Comparison of ENCODE assay signal across 20 cellular contexts in the genomic region with DNA sequence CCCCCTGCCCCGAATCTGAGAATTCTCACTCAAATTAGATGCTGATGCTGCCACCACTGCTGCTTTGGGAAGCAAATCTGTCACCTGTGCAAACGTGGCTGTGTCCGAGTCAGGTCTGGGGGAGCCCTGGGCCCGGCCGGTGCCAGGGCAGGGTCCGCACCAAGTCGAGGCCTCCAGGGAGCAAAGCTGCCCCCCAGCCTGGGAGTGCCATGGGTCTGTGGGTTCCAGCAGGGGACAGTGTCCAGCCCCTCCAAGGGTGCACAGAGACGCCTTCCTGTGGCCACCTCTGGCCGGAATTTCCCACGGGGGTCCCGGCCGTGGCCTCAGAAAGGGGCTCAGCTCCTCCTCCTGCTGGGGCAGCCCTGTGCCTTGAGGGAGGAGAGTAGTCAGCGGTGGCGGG. TPM values are rescaled to one million over a fixed set of nuclear protein-coding genes. Genes with fewer than 3 reads are reported as not detected.
A peak's percentile ranks its signal among the peaks of the same experiment; 100 is the strongest.
DNase-seq lines count a peak whose midpoint lies in the region; ATAC-seq and TF ChIP-seq lines count a peak whose summit lies in the region.
"Had no signal": no experiment of that assay in that cellular context is flagged by ENCODE, and none has a peak within 500 bp of the region (broad histone marks: within the 10 kb centered on the region; RNA-seq: fewer than 3 reads in every experiment).

No MANE protein-coding gene starts in this region.

- CTCF ChIA-PET in activated naive CD4-positive, alpha-beta T cell treated with anti-CD3 and anti-CD28 coated beads for 36 hours (lab: Charles Lee): no interaction called here

- TF ChIP-seq POLR2A in vagina (IDR thresholded peaks at IDR 0.05): no peak

- H3K79me2 ChIP-seq in KMS-11 (ENCODE audit: insufficient read depth, low read depth) (no peaks in the 10 kb centered on the region), GM23248 (ENCODE audit: insufficient read depth) (no peaks in the 10 kb centered on the region)

- H3K4me2 ChIP-seq in KMS-11 (peak overlapping the region; percentile 17; the same call in 1 of the 2 replicates), GM23248 (ENCODE audit: unreplicated experiment) (no peak overlapping the region)

- DNase-seq in activated naive CD4-positive, alpha-beta T cell treated with anti-CD3 and anti-CD28 coated beads for 36 hours: no peak
- no peak for DNase-seq in activated naive CD4-positive, alpha-beta T cell treated with Interleukin-2 at 50 U/mL for 16 hours
- DNase-seq in vagina (ENCODE audit: extremely low spot score in 2 of 2) (no peak), sciatic nerve (ENCODE audit: low spot score) (no peak), GM23248 (no peak)
- DNase-seq: DMS79 treated with DMSO at 0.1 percent for 48 hours, KG1, NCI-H1417, NCI-H187, NCI-H2227 treated with DMSO at 0.1 percent for 48 hours, NCI-H524 treated with DMSO at 0.1 percent for 48 hours, PC-3, RPMI8226, SIG-M5 had no signal

- no peak for ATAC-seq in sciatic nerve
- ATAC-seq: PC-3 had no signal

- no peak overlapping the region for H3K27ac Mint-ChIP-seq in activated naive CD4-positive, alpha-beta T cell treated with anti-CD3 and anti-CD28 coated beads for 36 hours

- 64 to 69% methylated on average over 13 to 14 of the region's 14 CpGs for WGBS in GM23248 (ENCODE audit: low coverage in 1 of 2, low lambda C conversion rate in 2 of 2, missing lambda C conversion rate in 2 of 2), 2 experiments

- H2AFZ ChIP-seq in KMS-11 (ENCODE audit: low read depth): no peak overlapping the region
- no peak overlapping the region for H2AFZ ChIP-seq in GM23248

- no peaks in the 10 kb centered on the region for H4K20me1 ChIP-seq in KMS-11 (ENCODE audit: insufficient read depth)
- no peaks in the 10 kb centered on the region for H4K20me1 ChIP-seq in GM23248 (ENCODE audit: insufficient read depth)

- H3K27ac ChIP-seq in KMS-11 (0 out of 2 replicates have a peak overlapping the region, but pooled peaks have one; percentile 9), mucosa of rectum (ENCODE audit: low read depth in 2 of 2, low read length in 2 of 2) (peak overlapping the region; percentile 9 to 98), vagina (peak overlapping the region; percentile 76), GM23248 (no peak overlapping the region)
- H3K27ac ChIP-seq: C4-2B had no signal

- no peaks in the 10 kb centered on the region for H3F3A ChIP-seq in GM23248 (ENCODE audit: insufficient read depth)

- no peaks in the 10 kb centered on the region for H3K9me2 ChIP-seq in GM23248 (ENCODE audit: insufficient read depth)

- H3K9me3 ChIP-seq in mucosa of rectum (ENCODE audit: control insufficient read depth in 2 of 2, low read length in 2 of 2) (no peaks in the 10 kb centered on the region), vagina (no peaks in the 10 kb centered on the region), GM23248 (ENCODE audit: low read depth) (no peaks in the 10 kb centered on the region)

- no peaks in the 10 kb centered on the region for H3K27me3 Mint-ChIP-seq in activated naive CD4-positive, alpha-beta T cell treated with anti-CD3 and anti-CD28 coated beads for 36 hours (ENCODE audit: low read depth)

- in situ Hi-C loops in GM23248 (cut with MboI): no loop called here

- H3K9me3 Mint-ChIP-seq in activated naive CD4-positive, alpha-beta T cell treated with anti-CD3 and anti-CD28 coated beads for 36 hours: no peaks in the 10 kb centered on the region

- H3K36me3 ChIP-seq in KMS-11 (ENCODE audit: insufficient read depth) (no peaks in the 10 kb centered on the region), mucosa of rectum (ENCODE audit: control insufficient read depth in 2 of 2, insufficient read depth in 2 of 2, low read length in 2 of 2) (no peaks in the 10 kb centered on the region), vagina (no peaks in the 10 kb centered on the region), GM23248 (ENCODE audit: low read depth) (no peaks in the 10 kb centered on the region)

- no peaks in the 10 kb centered on the region for H3K36me3 Mint-ChIP-seq in activated naive CD4-positive, alpha-beta T cell treated with anti-CD3 and anti-CD28 coated beads for 36 hours (ENCODE audit: low read depth)

- TF ChIP-seq CTCF in KMS-11 (conservative IDR thresholded peaks at IDR 0.05; ENCODE audit: low read depth, low read length) (no peak), vagina (IDR thresholded peaks at IDR 0.05) (no peak)

- no peak overlapping the region for H3K9ac ChIP-seq in KMS-11
- no peak overlapping the region for H3K9ac ChIP-seq in mucosa of rectum (ENCODE audit: low read depth in 1 of 2, low read length in 2 of 2)
- H3K9ac ChIP-seq in GM23248: no peak overlapping the region

- H3K4me1 Mint-ChIP-seq in activated naive CD4-positive, alpha-beta T cell treated with anti-CD3 and anti-CD28 coated beads for 36 hours (ENCODE audit: low read depth): peaks cover 20% of the 10 kb centered on the region

- peak overlapping the region; percentile 36 for H3K4me3 Mint-ChIP-seq in activated naive CD4-positive, alpha-beta T cell treated with anti-CD3 and anti-CD28 coated beads for 36 hours

- peaks cover 51% of the 10 kb centered on the region for H3K27me3 ChIP-seq in KMS-11 (ENCODE audit: insufficient read depth, low read depth)
- no peaks in the 10 kb centered on the region for H3K27me3 ChIP-seq in mucosa of rectum (ENCODE audit: control insufficient read depth in 2 of 2, insufficient read depth in 2 of 2, low read length in 2 of 2)
- H3K27me3 ChIP-seq in vagina: no peaks in the 10 kb centered on the region
- no peaks in the 10 kb centered on the region for H3K27me3 ChIP-seq in GM23248 (replicated peaks; ENCODE audit: insufficient read depth)

- intact Hi-C loops in activated naive CD4-positive, alpha-beta T cell treated with anti-CD3 and anti-CD28 coated beads for 36 hours (cut with micrococcal nuclease): no loop called here
- intact Hi-C loops in vagina (cut with DNase I): no loop called here
- intact Hi-C loops in sciatic nerve (cut with DNase I): no loop called here

- H3K4me3 ChIP-seq in KMS-11 (IDR thresholded peaks at IDR 0.05; ENCODE audit: insufficient read depth, low read depth, low read length): no peak overlapping the region
- no peak overlapping the region for H3K4me3 ChIP-seq in mucosa of rectum (ENCODE audit: low read length in 2 of 2)
- H3K4me3 ChIP-seq in vagina: no peak overlapping the region
- H3K4me3 ChIP-seq in GM23248: no peak overlapping the region

- H3K4me1 ChIP-seq in KMS-11 (ENCODE audit: low read depth, poor library complexity, severe bottlenecking) (peaks cover 20% of the 10 kb centered on the region), mucosa of rectum (ENCODE audit: control insufficient read depth in 2 of 2, insufficient read depth in 2 of 2, low read length in 2 of 2) (peaks cover 40 to 47% of the 10 kb centered on the region in 2 donors), vagina (peaks cover 24% of the 10 kb centered on the region), GM23248 (ENCODE audit: insufficient read depth) (no peaks in the 10 kb centered on the region)

RNA-seq across cellular contexts. Expression of a gene that starts 27.7 kb away (rescaled TPM):
- not detected for total RNA-seq in activated naive CD4-positive, alpha-beta T cell treated with anti-CD3 and anti-CD28 coated beads for 36 hours
- total RNA-seq in vagina (not detected), sciatic nerve (0.71 TPM)
- not detected in 2 replicates for total RNA-seq in GM23248 (2014; rRNA removed; shearing (Covaris generic))
- polyA plus RNA-seq in GM23248 (2016; fragmentation: Nextera tagmentation; extraction: Ambion mirVana): not detected in 2 replicates
- total RNA-seq: A673, HepG2, M059J had no signal
- polyA plus RNA-seq: HepG2 had no signal

RNA-seq across cellular contexts. Expression of a gene that starts 30.1 kb away (rescaled TPM):
- 10 to 100 TPM; 14.9 to 18.6 TPM for total RNA-seq in activated naive CD4-positive, alpha-beta T cell treated with anti-CD3 and anti-CD28 coated beads for 36 hours
- total RNA-seq in vagina (11.8 TPM), sciatic nerve (12.0 TPM)
- total RNA-seq in GM23248 (2014; rRNA removed; shearing (Covaris generic)): 5.2 and 13.1 TPM in 2 replicates
- 11.0 and 11.4 TPM in 2 replicates for polyA plus RNA-seq in GM23248 (2016; fragmentation: Nextera tagmentation; extraction: Ambion mirVana)
